In the genomic region with DNA sequence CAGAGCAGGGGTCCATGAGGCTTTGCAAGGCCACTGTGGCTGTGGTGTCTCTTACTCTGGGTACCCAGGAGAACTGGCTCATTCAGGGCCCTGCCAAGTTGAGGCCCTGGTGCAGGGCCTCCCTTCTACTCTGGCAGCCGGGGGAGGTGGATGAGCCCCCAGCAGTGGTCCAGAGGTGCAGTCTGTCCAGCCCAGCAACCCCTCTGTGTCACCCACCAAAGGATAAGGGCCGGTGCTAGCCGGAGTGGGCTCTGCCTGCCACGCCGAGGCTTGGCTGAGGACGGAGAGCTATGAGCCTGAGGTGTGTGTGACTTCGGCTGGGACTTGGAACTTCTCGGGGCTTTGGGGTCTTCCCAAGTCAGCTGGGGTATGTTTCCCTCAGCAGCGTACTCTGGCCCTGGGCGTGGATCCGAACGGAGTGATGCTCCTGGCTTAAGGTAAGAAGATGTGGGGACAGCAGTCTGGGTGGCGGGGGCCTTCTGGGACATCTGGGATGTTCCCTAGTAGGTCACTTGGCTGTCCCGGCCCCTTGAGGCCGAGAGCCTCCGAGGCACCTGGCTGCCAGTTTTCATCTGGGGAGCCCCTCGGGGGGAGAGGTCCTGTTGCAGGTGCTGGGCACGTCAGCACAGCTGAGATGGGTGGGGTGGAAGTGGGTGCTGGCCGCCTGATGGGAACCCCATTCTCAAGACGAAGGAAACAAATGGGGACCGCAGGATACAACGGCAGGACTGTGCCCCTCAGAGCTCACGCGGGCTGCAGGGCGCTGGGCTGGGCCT, we compare ENCODE assay signal across 20 cellular contexts. TPM values are rescaled to one million over a fixed set of nuclear protein-coding genes. Genes with fewer than 3 reads are reported as not detected.
DNase-seq lines count a peak whose midpoint lies in the region; ATAC-seq and TF ChIP-seq lines count a peak whose summit lies in the region.
"Had no signal": no experiment of that assay in that cellular context is flagged by ENCODE, and none has a peak within 500 bp of the region (broad histone marks: within the 10 kb centered on the region; RNA-seq: fewer than 3 reads in every experiment).

No MANE protein-coding gene starts in this region.

- intact Hi-C loops in activated CD4-positive, alpha-beta T cell treated with anti-CD3 and anti-CD28 coated beads for 36 hours (cut with DNase I, micrococcal nuclease): no loop called here
- intact Hi-C loops in adrenal gland (cut with DNase I) (no loop called here), posterior vena cava (cut with DNase I) (no loop called here), mammary epithelial cell (cut with micrococcal nuclease) (no loop called here)

- H3K79me2 ChIP-seq in mammary epithelial cell (ENCODE audit: insufficient read depth, low read length): no peaks in the 10 kb centered on the region

- no peaks in the 10 kb centered on the region for H3K9me3 Mint-ChIP-seq in activated CD4-positive, alpha-beta T cell treated with anti-CD3 and anti-CD28 coated beads for 36 hours (ENCODE audit: low read depth)

- BruUV-seq in mammary epithelial cell (replicated peaks; lab: Mats Ljungman, UMichigan): no TSS peak

- peaks cover 20% of the 10 kb centered on the region for H3K27me3 ChIP-seq in adrenal gland
- H3K27me3 ChIP-seq in mammary epithelial cell (ENCODE audit: insufficient read depth, low read length): no peaks in the 10 kb centered on the region
- H3K27me3 ChIP-seq in MG63: no peaks in the 10 kb centered on the region
- H3K27me3 ChIP-seq: cardiac muscle cell had no signal

- no peak overlapping the region for H3K27ac ChIP-seq in adrenal gland
- no peak overlapping the region for H3K27ac ChIP-seq in mammary epithelial cell (ENCODE audit: insufficient read depth, low read depth, low read length)
- H3K27ac ChIP-seq: cardiac muscle cell, prostate gland, WERI-Rb-1 had no signal

- no peaks in the 10 kb centered on the region for H3K27me3 Mint-ChIP-seq in activated CD4-positive, alpha-beta T cell treated with anti-CD3 and anti-CD28 coated beads for 36 hours

- peak; percentile 18 for DNase-seq in activated CD4-positive, alpha-beta T cell treated with anti-CD3 and anti-CD28 coated beads for 36 hours
- DNase-seq in activated CD4-positive, alpha-beta T cell treated with anti-CD3 and anti-CD28 coated beads, Interleukin-2, amount 50 U/mL, for 4 hours: no peak
- DNase-seq in adrenal gland (peak in 4 of 7 donors; percentile 9 to 36 (median 11)), posterior vena cava (ENCODE audit: low spot score) (peak; percentile 74), mammary epithelial cell (no peak), MG63 (no peak)
- DNase-seq: activated gamma-delta T cell, GDM1, GOT3, NCI-H187 treated with DMSO at 0.1 percent for 48 hours, NCI-H69, SW 1271, WERI-Rb-1 had no signal

- peaks cover 68% of the 10 kb centered on the region for H3K36me3 Mint-ChIP-seq in activated CD4-positive, alpha-beta T cell treated with anti-CD3 and anti-CD28 coated beads for 36 hours (ENCODE audit: low read depth)

- H3K4me3 ChIP-seq in adrenal gland (no peak overlapping the region), mammary epithelial cell (replicated peaks in 1 of 3; ENCODE audit: insufficient read depth in 1 of 3, low read depth in 2 of 3, low read length in 3 of 3) (no peak overlapping the region), MG63 (no peak overlapping the region)
- H3K4me3 ChIP-seq: cardiac muscle cell, mucosa of descending colon, prostate gland had no signal

- H3K27ac Mint-ChIP-seq in activated CD4-positive, alpha-beta T cell treated with anti-CD3 and anti-CD28 coated beads for 36 hours: no peak overlapping the region

- no peak overlapping the region for H3K4me3 Mint-ChIP-seq in activated CD4-positive, alpha-beta T cell treated with anti-CD3 and anti-CD28 coated beads for 36 hours

- TF ChIP-seq CTCF in adrenal gland (IDR thresholded peaks at IDR 0.05) (no peak), mammary epithelial cell (conservative IDR thresholded peaks at IDR 0.05 in 1 of 2, IDR thresholded peaks at IDR 0.05 in 1 of 2; ENCODE audit: extremely low read depth in 1 of 2, insufficient read depth in 1 of 2, low read depth in 1 of 2, low read length in 2 of 2) (no peak)

- H3K36me3 ChIP-seq in adrenal gland (replicated peaks in 1 of 2) (no peaks in the 10 kb centered on the region), mammary epithelial cell (ENCODE audit: insufficient read depth, low read length) (no peaks in the 10 kb centered on the region), MG63 (peaks cover 10% of the 10 kb centered on the region)
- H3K36me3 ChIP-seq: cardiac muscle cell, prostate gland, WERI-Rb-1 had no signal

- no peak for ATAC-seq in activated CD4-positive, alpha-beta T cell treated with anti-CD3 and anti-CD28 coated beads for 36 hours
- no peak for ATAC-seq in GM18909 (IDR thresholded peaks at IDR 0.05; ENCODE audit: poor library complexity, unreplicated experiment)
- ATAC-seq: mucosa of descending colon had no signal

- CTCF ChIA-PET in activated CD4-positive, alpha-beta T cell treated with anti-CD3 and anti-CD28 coated beads for 36 hours (lab: Charles Lee): no interaction called here
- CTCF ChIA-PET in mammary epithelial cell (lab: Charles Lee; ENCODE audit: low non-redundant PET): interaction anchor here (0.6 kb wide), 1 partner anchor 66 kb away, joined by 5 read pairs; no protein-coding TSS in a partner anchor

- H3K4me1 ChIP-seq in adrenal gland (replicated peaks in 1 of 2) (no peaks in the 10 kb centered on the region), mammary epithelial cell (ENCODE audit: insufficient read depth, low read length) (no peaks in the 10 kb centered on the region)
- H3K4me1 ChIP-seq: prostate gland had no signal

- POLR2A ChIA-PET in activated CD4-positive, alpha-beta T cell treated with anti-CD3 and anti-CD28 coated beads for 36 hours (lab: Charles Lee): interaction anchor here (0.6 kb wide), 1 partner anchor 133 kb away, joined by 3 read pairs; no protein-coding TSS in a partner anchor

- H3K4me2 ChIP-seq in mammary epithelial cell (ENCODE audit: insufficient read depth, low read depth, low read length): no peak overlapping the region

- in situ Hi-C loops in mammary epithelial cell (cut with MboI; ENCODE audit: low sequenced_read_pairs in 2 of 2): no loop called here

- dilution Hi-C loops in mammary epithelial cell (cut with HindIII; ENCODE audit: low sequenced_read_pairs): no loop called here

- H4K20me1 ChIP-seq in mammary epithelial cell (ENCODE audit: insufficient read depth, low read length): no peaks in the 10 kb centered on the region

- no peak overlapping the region for H2AFZ ChIP-seq in mammary epithelial cell (ENCODE audit: low read depth, low read length)

- peaks cover 17% of the 10 kb centered on the region for H3K4me1 Mint-ChIP-seq in activated CD4-positive, alpha-beta T cell treated with anti-CD3 and anti-CD28 coated beads for 36 hours

- 76 to 87% (median 81%) methylated on average over 14 to 25 of the region's 25 CpGs for WGBS in adrenal gland, 4 donors
- WGBS in mammary epithelial cell (ENCODE audit: low coverage, missing lambda C conversion rate): 89% methylated on average over 20 of the region's 25 CpGs

- no peak overlapping the region for H3K9ac ChIP-seq in mammary epithelial cell (ENCODE audit: insufficient read depth, low read length)

- no peaks in the 10 kb centered on the region for H3K9me3 ChIP-seq in adrenal gland (replicated peaks in 1 of 3)
- H3K9me3 ChIP-seq in mammary epithelial cell (replicated peaks; ENCODE audit: insufficient read depth, low read length): no peaks in the 10 kb centered on the region
- H3K9me3 ChIP-seq in MG63: no peaks in the 10 kb centered on the region
- H3K9me3 ChIP-seq: mucosa of descending colon, prostate gland had no signal

- TF ChIP-seq POLR2A in GM19099 (IDR thresholded peaks at IDR 0.05; ENCODE audit: extremely low read depth, insufficient read length, low read depth) (peak; percentile 19), adrenal gland (IDR thresholded peaks at IDR 0.05) (no peak)

RNA-seq across cellular contexts. Expression of a gene that starts 25.9 kb away (rescaled TPM):
- total RNA-seq in activated CD4-positive, alpha-beta T cell treated with anti-CD3 and anti-CD28 coated beads for 36 hours: 100 to 1,000 TPM; 156 to 167 TPM
- 1 to 10 TPM in 7 of 8 donors, under 1 TPM in 1; 0.79 to 7.5 (median 3.4) TPM for total RNA-seq in adrenal gland
- polyA plus RNA-seq in adrenal gland: 1 to 10 TPM in 1 of 3 donors, under 1 TPM in 2; 0.73 to 1.0 (median 0.94) TPM
- total RNA-seq in posterior vena cava: 1 to 10 TPM; 5.0 to 8.9 TPM
- 1 to 10 TPM in 1 of 2 donors, under 1 TPM in 1; 0.42 to 2.8 TPM for total RNA-seq in mammary epithelial cell
- polyA plus RNA-seq in mammary epithelial cell: 0.59 TPM
- 2.0 TPM for polyA minus RNA-seq in mammary epithelial cell
- total RNA-seq in MG63 (2014; rRNA removed; shearing (Covaris generic); ENCODE audit: low replicate concordance): 4.6 and 5.8 TPM in 2 replicates
- total RNA-seq: A172, cardiac muscle cell had no signal
- polyA plus RNA-seq: cardiac muscle cell, keratinocyte had no signal

Comparison
In these comparisons a context has a peak if more than half of its experiments do, and no peak if none do; other contexts are left out.
1. DNase-seq: peak in activated CD4-positive, alpha-beta T cell treated with anti-CD3 and anti-CD28 coated beads for 36 hours (single experiment), adrenal gland (4 of 7) and posterior vena cava (single experiment); none in activated CD4-positive, alpha-beta T cell treated with anti-CD3 and anti-CD28 coated beads, Interleukin-2, amount 50 U/mL, for 4 hours (0 of 2), mammary epithelial cell (single experiment) and MG63 (single experiment).
2. RNA of a gene that starts 25.9 kb away (total RNA-seq): 156 to 167 TPM in activated CD4-positive, alpha-beta T cell treated with anti-CD3 and anti-CD28 coated beads for 36 hours; 5.0 to 8.9 TPM in posterior vena cava, 4.6 to 5.8 TPM in MG63, 0.79 to 7.5 TPM in adrenal gland and 0.42 to 2.8 TPM in mammary epithelial cell; every median in the first group is over 10 times any median in the second.